In genomic region chr12:105279460-105280056, GRCh38 we compare ENCODE assay signal across 8 cellular contexts. TPM values are rescaled to one million over a fixed set of nuclear protein-coding genes. Genes with fewer than 3 reads are reported as not detected.
DNase-seq lines count a peak whose midpoint lies in the region; ATAC-seq lines count a peak whose summit lies in the region.

No MANE protein-coding gene starts in this region.

- DNase-seq in SIG-M5 treated with dmso at 0.1 percent for 504 hours (lab: John Stamatoyannopoulos, UW; ENCODE audit: unreplicated experiment) (peak; percentile 37), SIG-M5 (lab: John Stamatoyannopoulos, UW) (no peak), NCI-H82 treated with DMSO at 0.1 percent for 48 hours (lab: John Stamatoyannopoulos, UW; ENCODE audit: unreplicated experiment) (peak; percentile 8), right cardiac atrium (peak in 1 of 3 donors; percentile 15)
- peak; percentile 76 for DNase-seq in activated effector memory CD4-positive, alpha-beta T cell treated with anti-CD3 and anti-CD28 coated beads, Interleukin-2, amount 50 U/mL, for 16 hours
- DNase-seq in stimulated activated CD4-positive, alpha-beta T cell treated with anti-CD3 and anti-CD28 coated beads, Interleukin-15, amount 100 ng/mL, for 48 hours (ENCODE audit: low read depth in 2 of 2), result peak; percentile 14 to 31

- intact Hi-C loops in right cardiac atrium (cut with DNase I), result loop anchor here in 2 of 4 donors (5.0 to 10.0 kb wide), 2 partner anchors 95 to 103 kb away; no protein-coding TSS in a partner anchor

- no peak overlapping the region for H3K27ac ChIP-seq in right cardiac atrium (ENCODE audit: low read length)

- ATAC-seq in right cardiac atrium (peak; percentile 63 to 64), HG02759 (IDR thresholded peaks at IDR 0.05; ENCODE audit: unreplicated experiment) (no peak), GM19397 (IDR thresholded peaks at IDR 0.05; ENCODE audit: unreplicated experiment) (no peak)

- no peaks in the 10 kb centered on the region for H3K27me3 ChIP-seq in right cardiac atrium (ENCODE audit: control insufficient read depth, insufficient read depth)

- H3K4me1 ChIP-seq in right cardiac atrium (ENCODE audit: control insufficient read depth, insufficient read depth, low read length), result no peaks in the 10 kb centered on the region

- no peak overlapping the region for H3K4me3 ChIP-seq in right cardiac atrium (ENCODE audit: low read length)

- WGBS in right cardiac atrium, result 80% methylated on average over 6 of the region's 6 CpGs

- H3K9me3 ChIP-seq in right cardiac atrium (ENCODE audit: control insufficient read depth, low read length), result no peaks in the 10 kb centered on the region

RNA-seq across cellular contexts. Expression of gene APPL2, which starts 43.6 kb away (rescaled TPM):
- 10 to 100 TPM; 14.2 to 27.9 (median 24.3) TPM for total RNA-seq in right cardiac atrium
- polyA plus RNA-seq in right cardiac atrium, result 13.4 TPM

RNA-seq across cellular contexts. Expression of gene C12orf75, which starts 50.9 kb away (rescaled TPM):
- 1 to 10 TPM; 1.5 to 1.8 (median 1.6) TPM for total RNA-seq in right cardiac atrium
- polyA plus RNA-seq in right cardiac atrium, result 2.1 TPM

Comparison
In these comparisons a context has a peak if more than half of its experiments do, and no peak if none do; other contexts are left out.
1. ATAC-seq: peak in right cardiac atrium (2 of 2); none in HG02759 (single experiment) and GM19397 (single experiment).